In genomic region chr10:16529853-16530252, GRCh38 we compare ENCODE assay signal across 26 cellular contexts. TPM values are rescaled to one million over a fixed set of nuclear protein-coding genes. Genes with fewer than 3 reads are reported as not detected.
"Had no signal": no experiment of that assay in that cellular context is flagged by ENCODE, and none has a peak within 500 bp of the region (broad histone marks: within the 10 kb centered on the region; RNA-seq: fewer than 3 reads in every experiment).

No MANE protein-coding gene starts in this region.

- DNase-seq: dermis blood vessel endothelial cell; dorsolateral prefrontal cortex; effector CD4-positive, alpha-beta T cell; effector memory CD4-positive, alpha-beta T cell; foreskin fibroblast; foreskin melanocyte; gastrocnemius medialis; glutamatergic neuron; head of caudate nucleus; heart right ventricle; hippocampal formation; left cardiac atrium; left lung; left ventricle myocardium superior; lower lobe of right lung; mesendoderm; midbrain; naive thymus-derived CD4-positive, alpha-beta T cell had no signal

- H3K4me3 Mint-ChIP-seq: naive thymus-derived CD4-positive, alpha-beta T cell had no signal

- H3K4me1 Mint-ChIP-seq: naive thymus-derived CD4-positive, alpha-beta T cell had no signal

- FAIRE-seq: colon, endothelial cell of umbilical vein, islet of Langerhans, keratinocyte had no signal

- H3K4me3 ChIP-seq: coronary artery, dorsolateral prefrontal cortex, esophagus muscularis mucosa, gastrocnemius medialis, heart right ventricle, left lung, lower lobe of right lung had no signal

- ATAC-seq: gastrocnemius medialis; heart right ventricle; left cardiac atrium; left lung; left ventricle myocardium superior; lower lobe of right lung; naive thymus-derived CD4-positive, alpha-beta T cell had no signal

- H3K27ac Mint-ChIP-seq: naive thymus-derived CD4-positive, alpha-beta T cell had no signal

RNA-seq across cellular contexts. Expression of gene C1QL3, which starts 8.2 kb away (rescaled TPM):
- total RNA-seq: endothelial cell of umbilical vein; esophagus muscularis mucosa; gastrocnemius medialis; left cardiac atrium; left lung; left ventricle myocardium superior; lower lobe of right lung; lung microvascular endothelial cell; mononuclear cell; naive thymus-derived CD4-positive, alpha-beta T cell had no signal
